Comparison of ENCODE assay signal across 8 cellular contexts in genomic region chr19:18203863-18204393, GRCh38. TPM values are rescaled to one million over a fixed set of nuclear protein-coding genes. Genes with fewer than 3 reads are reported as not detected.
DNase-seq lines count a peak whose midpoint lies in the region; ATAC-seq, FAIRE-seq and TF ChIP-seq lines count a peak whose summit lies in the region.

Gene RAB3A (minus strand): TSS chr19:18204042. CDS start chr19:18202740, 1,302 bp downstream.

- peak within 1 kb of the TSS; percentile 90 for H3K4me3 ChIP-seq in OCI-LY3 (ENCODE audit: low read length)
- peak within 1 kb of the TSS; percentile 46 to 81 (median 75) for H3K4me3 ChIP-seq in endothelial cell of umbilical vein (replicated peaks in 1 of 3; ENCODE audit: insufficient read depth in 1 of 3, low read depth in 1 of 3, low read length in 3 of 3)

- FAIRE-seq in D721Med (lab: Jason Lieb, UNC) (no peak), endothelial cell of umbilical vein (lab: Jason Lieb, UNC) (peak; percentile 99)

- peak; percentile 78 for ATAC-seq in GM21526 (IDR thresholded peaks at IDR 0.05; ENCODE audit: low FRiP score, unreplicated experiment)

- TF ChIP-seq POLR2A in endothelial cell of umbilical vein (IDR thresholded peaks at IDR 0.05; ENCODE audit: low read depth, low read length): no peak

- intact Hi-C loops in endothelial cell of umbilical vein (cut with micrococcal nuclease): loop anchor here (1.0 to 2.0 kb wide), 3 partner anchors 11 to 119 kb away; partner anchors contain the start of genes LSM4, MPV17L2 and PIK3R2

- peaks cover 6% of the 10 kb centered on the region for H3K36me3 Mint-ChIP-seq in mesothelial cell of epicardium

- peak within 1 kb of the TSS; percentile 76 for H3K9ac ChIP-seq in OCI-LY3 (ENCODE audit: low read length)
- peak within 1 kb of the TSS; percentile 80 for H3K9ac ChIP-seq in endothelial cell of umbilical vein (replicated peaks; ENCODE audit: extremely low read depth, insufficient read depth, low read length)

- POLR2A ChIA-PET in endothelial cell of umbilical vein (lab: Charles Lee): interaction anchor here (1.1 kb wide), 1 partner anchor 78 kb away, joined by 5 read pairs; the partner anchor contains the start of gene JUND

- peaks cover 22% of the 10 kb centered on the region for H3K4me1 Mint-ChIP-seq in mesothelial cell of epicardium

- no peaks in the 10 kb centered on the region for H3K27me3 Mint-ChIP-seq in mesothelial cell of epicardium (ENCODE audit: low read depth)

- H3K9me1 ChIP-seq in endothelial cell of umbilical vein (replicated peaks; ENCODE audit: control insufficient read depth, extremely low read depth, insufficient read depth, low read length): no peaks in the 10 kb centered on the region

- H3K4me3 Mint-ChIP-seq in mesothelial cell of epicardium: peak within 1 kb of the TSS; percentile 91

- peaks cover 12% of the 10 kb centered on the region; the same call in 1 of the 2 replicates for H4K20me1 ChIP-seq in OCI-LY3 (ENCODE audit: insufficient read depth, low read length)
- H4K20me1 ChIP-seq in endothelial cell of umbilical vein (replicated peaks; ENCODE audit: control insufficient read depth, extremely low read depth, insufficient read depth, low read length): no peaks in the 10 kb centered on the region

- dilution Hi-C loops in endothelial cell of umbilical vein (cut with MboI; ENCODE audit: extremely low pct_ligation_motif_present, low sequenced_read_pairs): no loop called here

- BruUV-seq in endothelial cell of umbilical vein (replicated peaks; lab: Mats Ljungman, UMichigan): no TSS peak

- CTCF ChIA-PET in endothelial cell of umbilical vein (lab: Charles Lee): interaction anchor here (0.6 to 3.9 kb wide), 7 partner anchors 8 to 125 kb away, joined by 3 to 45 read pairs (median 6); partner anchors contain the start of gene MPV17L2

- H3K27ac Mint-ChIP-seq in mesothelial cell of epicardium: peak within 1 kb of the TSS; percentile 99

- TF ChIP-seq CTCF in D721Med (IDR thresholded peaks at IDR 0.05; ENCODE audit: insufficient read depth, missing control alignments) (no peak), OCI-LY3 (IDR thresholded peaks at IDR 0.05; ENCODE audit: low read depth, low read length) (no peak), endothelial cell of umbilical vein (IDR thresholded peaks at IDR 0.05; ENCODE audit: extremely low read depth in 1 of 2, insufficient read depth in 1 of 2, low read depth in 1 of 2, low read length in 2 of 2) (no peak), mesothelial cell of epicardium (IDR thresholded peaks at IDR 0.05; ENCODE audit: unreplicated experiment) (no peak)

- no peaks in the 10 kb centered on the region for H3K9me3 Mint-ChIP-seq in mesothelial cell of epicardium

- DNase-seq in D721Med (ENCODE audit: insufficient read length, low spot score): peak; percentile 89
- peak; percentile 98 for DNase-seq in HuH-7 (ENCODE audit: low spot score)
- DNase-seq in activated T-cell treated with anti-CD3 and anti-CD28 coated beads for 24 hours (ENCODE audit: low read depth): peak; percentile 99
- DNase-seq in endothelial cell of umbilical vein (ENCODE audit: low read depth, low spot score): peak; percentile 100
- peak; percentile 99 to 100 for DNase-seq in mesothelial cell of epicardium (ENCODE audit: low spot score in 2 of 2, unreplicated experiment in 2 of 2)
- DNase-seq in stimulated activated CD8-positive, alpha-beta memory T cell treated with anti-CD3 and anti-CD28 coated beads, Interleukin-15, amount 100 ng/mL, for 4 hours (ENCODE audit: low read depth in 2 of 2): peak; percentile 98 to 99

- H3K36me3 ChIP-seq in OCI-LY3 (replicated peaks; ENCODE audit: low read depth, low read length): peaks cover 6% of the 10 kb centered on the region
- no peaks in the 10 kb centered on the region for H3K36me3 ChIP-seq in endothelial cell of umbilical vein (ENCODE audit: control insufficient read depth in 2 of 2, extremely low read depth in 1 of 2, insufficient read depth in 2 of 2, low read length in 2 of 2)

- peaks cover 4% of the 10 kb centered on the region for H3K27me3 ChIP-seq in OCI-LY3 (ENCODE audit: low read depth, low read length)
- H3K27me3 ChIP-seq in endothelial cell of umbilical vein (ENCODE audit: control insufficient read depth in 2 of 2, insufficient read depth in 2 of 2, low read length in 2 of 2): peaks cover 0 to 2% of the 10 kb centered on the region in 2 experiments

- peak within 1 kb of the TSS; percentile 98 for H3K4me2 ChIP-seq in OCI-LY3 (ENCODE audit: low read length)
- H3K4me2 ChIP-seq in endothelial cell of umbilical vein (ENCODE audit: insufficient read depth, low read length): peak within 1 kb of the TSS; percentile 87

- H3K4me1 ChIP-seq in OCI-LY3 (ENCODE audit: low read length): peaks cover 13% of the 10 kb centered on the region
- peaks cover 10% of the 10 kb centered on the region for H3K4me1 ChIP-seq in endothelial cell of umbilical vein (ENCODE audit: control insufficient read depth, extremely low read depth, insufficient read depth, low read length)

- H3K79me2 ChIP-seq in OCI-LY3 (ENCODE audit: low read length): peaks cover 5% of the 10 kb centered on the region; the same call in 1 of the 2 replicates
- no peaks in the 10 kb centered on the region for H3K79me2 ChIP-seq in endothelial cell of umbilical vein (ENCODE audit: control insufficient read depth, insufficient read depth, low read length)

- H3K27ac ChIP-seq in OCI-LY3 (ENCODE audit: low read length) (peak within 1 kb of the TSS; percentile 64), endothelial cell of umbilical vein (ENCODE audit: insufficient read depth, low read depth, low read length) (peak within 1 kb of the TSS; percentile 88)

- H3K9me3 ChIP-seq in OCI-LY3 (ENCODE audit: insufficient read depth, low read length) (no peaks in the 10 kb centered on the region), endothelial cell of umbilical vein (replicated peaks; ENCODE audit: control insufficient read depth, insufficient read depth, low read length) (no peaks in the 10 kb centered on the region)

- H2AFZ ChIP-seq in OCI-LY3 (ENCODE audit: low read depth, low read length): peak within 1 kb of the TSS; percentile 67
- peak within 1 kb of the TSS; percentile 78 for H2AFZ ChIP-seq in endothelial cell of umbilical vein (ENCODE audit: low read depth, low read length)

TF ChIP-seq in endothelial cell of umbilical vein, 7 proteins besides CTCF, POLR2A, EP300 and RAD21:
- TF ChIP-seq MYC (IDR thresholded peaks at IDR 0.05; ENCODE audit: low read depth, low read length) (no peak), FOS (IDR thresholded peaks at IDR 0.05; ENCODE audit: borderline replicate concordance, insufficient read depth, low read length) (no peak), EZH2 (IDR thresholded peaks at IDR 0.05; ENCODE audit: borderline replicate concordance, low read depth, low read length, severe bottlenecking) (no peak), POLR2AphosphoS5 (IDR thresholded peaks at IDR 0.05; ENCODE audit: insufficient read depth, low read depth, low read length) (no peak), GATA2 (IDR thresholded peaks at IDR 0.05; ENCODE audit: insufficient read depth, insufficient read length, low read depth, low read length) (no peak), MAX (IDR thresholded peaks at IDR 0.05; ENCODE audit: insufficient read depth, insufficient read length) (no peak), JUN (IDR thresholded peaks at IDR 0.05; ENCODE audit: borderline replicate concordance, insufficient read depth, insufficient read length, low read depth) (no peak)

RNA-seq across cellular contexts. Expression of gene RAB3A, which starts in this region (rescaled TPM):
- 0.88 and 1.9 TPM in 2 replicates for total RNA-seq in endothelial cell of umbilical vein
- 0.86 and 0.90 TPM in 2 replicates for polyA plus RNA-seq in endothelial cell of umbilical vein
- polyA plus RNA-seq in endothelial cell of umbilical vein (2011; cell fraction: cytosol; rRNA removed): 0.74 and 1.0 TPM in 2 replicates
- 0.50 and 0.71 TPM in 2 replicates for polyA plus RNA-seq in endothelial cell of umbilical vein (2011; cell fraction: nucleus; rRNA removed)
- 1.1 and 2.1 TPM in 2 replicates for polyA plus RNA-seq in endothelial cell of umbilical vein (2012)
- 0.34 and 6.7 TPM in 2 replicates for polyA minus RNA-seq in endothelial cell of umbilical vein
- polyA minus RNA-seq in endothelial cell of umbilical vein (2011; cell fraction: cytosol; rRNA and poly(A)+ RNA removed): 1.9 TPM
- 0.63 TPM in 2 replicates for polyA minus RNA-seq in endothelial cell of umbilical vein (2011; cell fraction: nucleus; rRNA and poly(A)+ RNA removed)
- 5.9 to 6.7 TPM (median 6.4 TPM) in 3 replicates for total RNA-seq in mesothelial cell of epicardium

Comparison
In these comparisons a context has a peak if more than half of its experiments do, and no peak if none do; other contexts are left out.
1. Peak in every context shown above with its lines: DNase-seq, ATAC-seq, H3K4me3 ChIP-seq and H3K27ac ChIP-seq.